ENCODE assay signal across 8 cellular contexts in the genomic region with DNA sequence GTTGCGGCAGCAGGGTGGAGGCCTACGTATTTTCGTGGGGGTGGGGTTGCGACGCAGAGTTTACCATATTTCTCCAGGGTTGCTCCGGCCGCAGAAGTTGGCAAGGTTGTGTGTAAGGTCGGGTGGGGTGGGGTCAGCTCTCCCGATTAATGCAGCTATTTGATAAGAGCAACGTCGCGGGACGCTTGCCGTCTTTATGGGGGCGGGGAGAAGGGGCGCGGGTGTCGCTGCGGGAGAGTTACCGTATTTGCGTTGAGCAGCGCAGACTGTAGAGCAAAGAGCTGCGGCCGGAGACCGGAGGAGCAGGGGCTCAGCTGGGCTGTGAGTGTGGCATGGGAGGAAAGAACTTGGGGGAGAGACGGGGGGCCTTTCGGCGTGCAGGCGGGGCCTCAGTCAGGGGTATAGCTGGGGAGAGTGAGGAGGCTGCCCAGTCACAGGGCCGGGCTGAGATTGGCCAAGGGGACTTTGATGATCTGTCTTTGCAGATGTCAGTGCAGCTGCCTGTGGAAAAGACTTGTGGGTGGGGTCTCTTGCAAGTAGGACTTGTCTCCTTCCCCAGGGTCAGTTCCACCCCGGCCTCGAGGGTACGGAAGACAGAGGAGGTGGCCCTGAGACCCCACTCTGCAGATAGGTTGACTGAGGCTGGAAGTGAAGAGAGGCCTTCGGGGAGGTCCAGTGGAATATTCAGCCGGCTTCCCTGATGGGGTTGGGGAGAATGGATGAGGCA. TPM values are rescaled to one million over a fixed set of nuclear protein-coding genes. Genes with fewer than 3 reads are reported as not detected.
DNase-seq lines count a peak whose midpoint lies in the region; ATAC-seq and TF ChIP-seq lines count a peak whose summit lies in the region.

No MANE protein-coding gene starts in this region.

- H3K9me3 ChIP-seq in iPS-15b (ENCODE audit: control insufficient read depth, insufficient read depth, low read length) (no peaks in the 10 kb centered on the region), gastrocnemius medialis (no peaks in the 10 kb centered on the region)

- H3K4me1 ChIP-seq in iPS-15b (ENCODE audit: control insufficient read depth, insufficient read depth, low read length) (peaks cover 44% of the 10 kb centered on the region), gastrocnemius medialis (peaks cover 5 to 9% of the 10 kb centered on the region in 2 donors)

- peak overlapping the region; percentile 37 for H3K9ac ChIP-seq in iPS-15b (ENCODE audit: low read depth, low read length)

- TF ChIP-seq POLR2A in gastrocnemius medialis (IDR thresholded peaks at IDR 0.05): no peak

- intact Hi-C loops in gastrocnemius medialis (cut with DNase I; ENCODE audit: low total_unique reads): loop anchor here (1.0 to 10.0 kb wide), 3 partner anchors 15 to 619 kb away; partner anchors contain the start of genes ABCB8, ATG9B and ZNF775

- H3K36me3 ChIP-seq in iPS-15b (ENCODE audit: control insufficient read depth, insufficient read depth, low read length) (peaks cover 14% of the 10 kb centered on the region), gastrocnemius medialis (no peaks in the 10 kb centered on the region)

- H3K4me3 ChIP-seq in astrocyte of the cerebellum (ENCODE audit: low read depth, low read length) (peak overlapping the region; percentile 59), iPS-15b (ENCODE audit: low read depth, low read length) (peak overlapping the region; percentile 68), gastrocnemius medialis (peak overlapping the region; percentile 69 to 83 (median 74))

- peak; percentile 31 to 50 for ATAC-seq in gastrocnemius medialis
- ATAC-seq in HG02870 (IDR thresholded peaks at IDR 0.05; ENCODE audit: unreplicated experiment): no peak

- in situ Hi-C loops in astrocyte of the cerebellum (cut with HindIII; ENCODE audit: low sequenced_read_pairs) (no loop called here), gastrocnemius medialis (cut with MboI; ENCODE audit: low sequenced_read_pairs in 4 of 4) (loop anchor here in 2 of 4 donors (25.0 kb wide), 1 partner anchor 118 kb away; no protein-coding TSS in a partner anchor)

- H3K27me3 ChIP-seq in iPS-15b (ENCODE audit: control insufficient read depth, insufficient read depth, low read length) (no peaks in the 10 kb centered on the region), gastrocnemius medialis (no peaks in the 10 kb centered on the region)

- peak; percentile 51 for DNase-seq in GM03348 (ENCODE audit: low spot score)
- DNase-seq in NCI-H774 (lab: John Stamatoyannopoulos, UW): peak; percentile 47
- DNase-seq in astrocyte of the cerebellum (ENCODE audit: low read depth): no peak
- no peak for DNase-seq in gastrocnemius medialis
- DNase-seq in SKM-1 treated with dmso at 0.1 percent for 144 hours (lab: John Stamatoyannopoulos, UW; ENCODE audit: unreplicated experiment): no peak
- no peak for DNase-seq in NOMO-1 treated with DMSO at 0.1 percent for 48 hours (lab: John Stamatoyannopoulos, UW; ENCODE audit: unreplicated experiment)

- H3K27ac ChIP-seq in gastrocnemius medialis: peak overlapping the region; percentile 94 to 97 (median 96)

- TF ChIP-seq CTCF in astrocyte of the cerebellum (IDR thresholded peaks at IDR 0.05; ENCODE audit: low read depth, low read length, missing control alignments) (no peak), gastrocnemius medialis (IDR thresholded peaks at IDR 0.05 in 4 of 5, conservative IDR thresholded peaks at IDR 0.05 in 1 of 5) (no peak)

RNA-seq across cellular contexts. Expression of gene ZNF775, which starts 26.6 kb away (rescaled TPM):
- total RNA-seq in gastrocnemius medialis: 1 to 10 TPM; 3.1 to 7.5 (median 3.3) TPM

RNA-seq across cellular contexts. Expression of gene REPIN1, which starts 37.1 kb away (rescaled TPM):
- total RNA-seq in gastrocnemius medialis: 100 to 1,000 TPM; 115 to 332 (median 159) TPM

RNA-seq across cellular contexts. Expression of gene GIMAP8, which starts 44.7 kb away (rescaled TPM):
- total RNA-seq in gastrocnemius medialis: 10 to 100 TPM in 1 of 4 donors, 1 to 10 TPM in 3; 5.4 to 10.4 (median 7.1) TPM

Comparison
In these comparisons a context has a peak if more than half of its experiments do, and no peak if none do; other contexts are left out.
1. DNase-seq: peak in GM03348 (single experiment) and NCI-H774 (single experiment); none in astrocyte of the cerebellum (single experiment), gastrocnemius medialis (0 of 2), SKM-1 treated with dmso at 0.1 percent for 144 hours (single experiment) and NOMO-1 treated with DMSO at 0.1 percent for 48 hours (single experiment).
2. Peak in every context shown above with its lines, with median percentiles within 50 percentile points of each other: H3K4me3 ChIP-seq.